In the genomic region with DNA sequence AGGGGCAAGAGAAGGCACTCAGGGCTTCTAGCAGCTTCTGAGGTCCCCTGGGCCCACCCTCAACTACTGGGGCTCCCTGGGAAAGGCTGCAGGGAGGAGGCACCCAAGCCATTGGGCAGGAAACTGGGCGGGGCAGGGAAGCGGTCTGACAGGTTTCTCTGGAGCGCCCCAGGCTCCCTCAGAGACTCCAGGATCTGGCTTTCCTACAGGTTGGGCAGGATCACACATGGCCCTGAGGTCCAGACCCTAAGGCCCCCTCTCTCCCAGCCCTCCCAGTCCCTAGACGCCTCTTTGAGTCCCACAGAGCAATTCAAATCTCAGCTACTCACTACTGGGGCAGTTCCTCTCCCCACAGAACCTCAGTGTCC, we compare ENCODE assay signal across 14 cellular contexts. TPM values are rescaled to one million over a fixed set of nuclear protein-coding genes. Genes with fewer than 3 reads are reported as not detected.
DNase-seq lines count a peak whose midpoint lies in the region; FAIRE-seq and TF ChIP-seq lines count a peak whose summit lies in the region.
"Had no signal": no experiment of that assay in that cellular context is flagged by ENCODE, and none has a peak within 500 bp of the region (broad histone marks: within the 10 kb centered on the region; RNA-seq: fewer than 3 reads in every experiment).

No MANE protein-coding gene starts in this region.

- no TSS peak for BruUV-seq in OCI-LY7 (replicated peaks; lab: Mats Ljungman, UMichigan)

- FAIRE-seq in small intestine (lab: Jason Lieb, UNC): no peak

- H3K9me2 ChIP-seq in OCI-LY7 (ENCODE audit: insufficient read depth, low read length): no peaks in the 10 kb centered on the region

- POLR2A ChIA-PET in OCI-LY7 (lab: Charles Lee): interaction anchor here (1.5 kb wide), 1 partner anchor 14 kb away, joined by 3 read pairs; no protein-coding TSS in a partner anchor
- POLR2A ChIA-PET in GM10248 (lab: Yijun Ruan, JAX): no interaction called here

- TF ChIP-seq CTCF in OCI-LY7 (conservative IDR thresholded peaks at IDR 0.05; ENCODE audit: low read length) (no peak), GM10248 (IDR thresholded peaks at IDR 0.05; ENCODE audit: control extremely low read depth, extremely low read depth, low read depth, missing control alignments) (no peak)

- CTCF ChIA-PET in OCI-LY7 (lab: Charles Lee; ENCODE audit: unreplicated experiment) (no interaction called here), GM10248 (lab: Yijun Ruan, JAX) (interaction anchor here (1.1 kb wide), 1 partner anchor 15 kb away, joined by 3 read pairs; no protein-coding TSS in a partner anchor)

- intact Hi-C loops in OCI-LY7 (cut with micrococcal nuclease; ENCODE audit: unreplicated experiment): no loop called here

- H2AFZ ChIP-seq in OCI-LY7 (ENCODE audit: low read length): peak overlapping the region; percentile 77; the same call in 1 of the 2 replicates

- peak overlapping the region; percentile 76 for H3K4me2 ChIP-seq in OCI-LY7 (ENCODE audit: low read length)

- H3K36me3 ChIP-seq in H7 (replicated peaks; ENCODE audit: control insufficient read depth, insufficient read depth, low read length) (peaks cover 11% of the 10 kb centered on the region), OCI-LY7 (ENCODE audit: insufficient read depth, low read length) (peaks cover 14% of the 10 kb centered on the region), small intestine (ENCODE audit: control insufficient read depth in 2 of 2, insufficient read depth in 2 of 2, low read length in 2 of 2) (peaks cover 6 to 20% of the 10 kb centered on the region in 2 donors)

- H3K27ac ChIP-seq in OCI-LY7 (ENCODE audit: low read depth, low read length, poor library complexity, severe bottlenecking): no peak overlapping the region
- peak overlapping the region; percentile 84 to 95 for H3K27ac ChIP-seq in small intestine (ENCODE audit: low read depth in 1 of 2, low read length in 1 of 2)

- H3K9me3 ChIP-seq in OCI-LY7 (ENCODE audit: low read length) (no peaks in the 10 kb centered on the region), small intestine (ENCODE audit: control insufficient read depth, low read depth) (no peaks in the 10 kb centered on the region)

- peak; percentile 81 for DNase-seq in H7
- DNase-seq in OCI-LY7 (ENCODE audit: low spot score): no peak
- peak; percentile 77 for DNase-seq in iPS-NIHi11 (ENCODE audit: low spot score)
- DNase-seq in small intestine: peak; percentile 91
- DNase-seq in NCI-H2107 (lab: John Stamatoyannopoulos, UW): no peak
- DNase-seq in HK-2 (ENCODE audit: unreplicated experiment): no peak
- DNase-seq in GM10248 (ENCODE audit: extremely low spot score): no peak
- DNase-seq in HUDEP-2 (lab: John Stamatoyannopoulos, UW; ENCODE audit: unreplicated experiment in 76 of 76): no peak
- DNase-seq: activated naive CD4-positive, alpha-beta T cell treated with anti-CD3 and anti-CD28 coated beads, Interleukin-2, amount 50 U/mL, for 16 hours; DMS79 treated with DMSO at 0.1 percent for 48 hours; KBM-7; NCI-H446 treated with DMSO at 0.1 percent for 48 hours; stimulated activated CD4-positive, alpha-beta T cell treated with anti-CD3 and anti-CD28 coated beads, Interleukin-2, amount 100 ng/mL, for 48 hours had no signal

- no peaks in the 10 kb centered on the region for H4K20me1 ChIP-seq in OCI-LY7 (ENCODE audit: insufficient read depth, low read length)

- H3K4me1 ChIP-seq in OCI-LY7 (ENCODE audit: insufficient read depth, low read length, poor library complexity, severe bottlenecking): peaks cover 29% of the 10 kb centered on the region
- peaks cover 0 to 11% of the 10 kb centered on the region in 2 donors for H3K4me1 ChIP-seq in small intestine (ENCODE audit: control insufficient read depth in 2 of 2, insufficient read depth in 1 of 2, low read depth in 1 of 2, low read length in 1 of 2)

- H3K4me3 ChIP-seq in H7 (ENCODE audit: insufficient read depth, low read depth, low read length) (no peak overlapping the region), OCI-LY7 (ENCODE audit: low read depth, low read length, poor library complexity, severe bottlenecking) (peak overlapping the region; percentile 74), small intestine (ENCODE audit: low read depth in 1 of 2, low read length in 2 of 2) (no peak overlapping the region)

- WGBS in small intestine, 3 donors: 19 to 65% (median 36%) methylated on average over 4 of the region's 4 CpGs

- no peaks in the 10 kb centered on the region for H3K27me3 ChIP-seq in H7 (ENCODE audit: control insufficient read depth, insufficient read depth, low read length)
- no peaks in the 10 kb centered on the region for H3K27me3 ChIP-seq in small intestine (ENCODE audit: control insufficient read depth in 2 of 2, insufficient read depth in 2 of 2, low read length in 2 of 2)

- no peaks in the 10 kb centered on the region for H3K79me2 ChIP-seq in OCI-LY7 (ENCODE audit: insufficient read depth, low read depth, low read length)

RNA-seq across cellular contexts. Expression of gene JUP, which starts 14.3 kb away (rescaled TPM):
- total RNA-seq in H7 (2014; rRNA removed; shearing (Covaris generic)): 58.4 and 68.5 TPM in 2 replicates
- total RNA-seq in OCI-LY7 (2014; rRNA removed; shearing (Covaris generic)): 29.9 and 40.5 TPM in 2 replicates
- 62.0 and 69.3 TPM in 2 replicates for total RNA-seq in OCI-LY7 (2022)
- 100 to 1,000 TPM; 122 to 316 (median 302) TPM for polyA plus RNA-seq in small intestine

RNA-seq across cellular contexts. Expression of gene HAP1, which starts 37.8 kb away (rescaled TPM):
- total RNA-seq in H7 (2014; rRNA removed; shearing (Covaris generic)): 0.28 and 0.48 TPM in 2 replicates
- total RNA-seq in OCI-LY7 (2014; rRNA removed; shearing (Covaris generic)): 0.10 and 0.19 TPM in 2 replicates
- 0.22 and 0.55 TPM in 2 replicates for total RNA-seq in OCI-LY7 (2022)
- under 1 TPM; 0.22 to 0.40 (median 0.27) TPM for polyA plus RNA-seq in small intestine
- total RNA-seq: subcutaneous adipose tissue had no signal

RNA-seq across cellular contexts. Expression of gene P3H4, which starts 39.5 kb away (rescaled TPM):
- total RNA-seq in H7 (2014; rRNA removed; shearing (Covaris generic)): 34.7 and 44.6 TPM in 2 replicates
- 0.08 TPM in 1 of 2 replicates, not detected in the other for total RNA-seq in OCI-LY7 (2014; rRNA removed; shearing (Covaris generic))
- 2.2 and 2.6 TPM in 2 replicates for total RNA-seq in OCI-LY7 (2022)
- polyA plus RNA-seq in small intestine: 10 to 100 TPM in 1 of 3 donors, 1 to 10 TPM in 2; 6.5 to 12.7 (median 9.7) TPM

RNA-seq across cellular contexts. Expression of gene FKBP10, which starts 40.6 kb away (rescaled TPM):
- 206 and 213 TPM in 2 replicates for total RNA-seq in H7 (2014; rRNA removed; shearing (Covaris generic))
- 1.5 TPM in 1 of 2 replicates, not detected in the other for total RNA-seq in OCI-LY7 (2014; rRNA removed; shearing (Covaris generic))
- total RNA-seq in OCI-LY7 (2022): 7.3 and 7.8 TPM in 2 replicates
- polyA plus RNA-seq in small intestine: 10 to 100 TPM in 1 of 3 donors, 1 to 10 TPM in 1, under 1 TPM in 1; 0.67 to 13.9 (median 3.5) TPM

Comparison
In these comparisons a context has a peak if more than half of its experiments do, and no peak if none do; other contexts are left out.
1. DNase-seq: peak in H7 (single experiment), iPS-NIHi11 (single experiment) and small intestine (single experiment); none in OCI-LY7 (single experiment), NCI-H2107 (single experiment), HK-2 (single experiment), GM10248 (single experiment) and HUDEP-2 (0 of 76).